In the genomic region with DNA sequence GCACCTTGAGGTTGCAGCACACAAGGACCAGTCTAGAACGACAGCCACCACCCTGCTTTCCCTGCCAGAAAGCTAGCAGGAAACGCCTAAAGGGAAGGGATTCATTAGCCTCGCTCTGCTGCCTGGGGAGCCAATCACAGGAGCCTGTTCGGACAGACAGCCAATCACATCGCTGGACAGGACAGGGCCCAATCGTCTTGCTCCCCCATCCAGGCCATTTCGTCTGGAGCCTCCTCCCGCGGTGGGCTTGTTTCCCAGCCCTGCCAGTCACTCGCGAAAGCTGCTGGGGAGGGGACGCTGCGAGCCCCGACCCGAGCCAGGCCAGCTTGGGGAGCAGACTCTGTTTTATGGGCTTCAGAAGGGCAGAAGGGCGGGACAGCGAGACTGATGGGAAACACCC, we compare ENCODE assay signal across 8 cellular contexts.
A peak's percentile ranks its signal among the peaks of the same experiment; 100 is the strongest.
DNase-seq lines count a peak whose midpoint lies in the region; ATAC-seq, FAIRE-seq and TF ChIP-seq lines count a peak whose summit lies in the region.

No MANE protein-coding gene starts in this region.

- peak; percentile 93 for FAIRE-seq in urothelium cell line (lab: Jason Lieb, UNC)

- H3K4me3 Mint-ChIP-seq in mesothelial cell of epicardium: peak overlapping the region; percentile 66

- peak overlapping the region; percentile 52 for H3K4me3 ChIP-seq in epithelial cell of proximal tubule (ENCODE audit: low read depth, low read length)

- H3K27me3 Mint-ChIP-seq in mesothelial cell of epicardium (ENCODE audit: low read depth): peaks cover 2% of the 10 kb centered on the region

- ATAC-seq in GM21360 (IDR thresholded peaks at IDR 0.05; ENCODE audit: unreplicated experiment): no peak

- peaks cover 4% of the 10 kb centered on the region for H3K4me1 Mint-ChIP-seq in mesothelial cell of epicardium

- peak; percentile 87 for DNase-seq in DMS53 treated with DMSO at 0.1 percent for 48 hours (lab: John Stamatoyannopoulos, UW; ENCODE audit: unreplicated experiment)
- peak; percentile 80 for DNase-seq in NCI-H524 treated with DMSO at 0.1 percent for 48 hours (lab: John Stamatoyannopoulos, UW)
- no peak for DNase-seq in epithelial cell of proximal tubule (ENCODE audit: low read depth)
- peak; percentile 39 to 58 for DNase-seq in mesothelial cell of epicardium (ENCODE audit: low spot score in 2 of 2, unreplicated experiment in 2 of 2)
- peak; percentile 95 for DNase-seq in urothelium cell line (ENCODE audit: low spot score)
- DNase-seq in NCI-H1105 (lab: John Stamatoyannopoulos, UW): no peak
- no peak for DNase-seq in COLO829 (ENCODE audit: low spot score)

- no peak overlapping the region for H3K27ac Mint-ChIP-seq in mesothelial cell of epicardium

- H3K36me3 Mint-ChIP-seq in mesothelial cell of epicardium: no peaks in the 10 kb centered on the region

- TF ChIP-seq CTCF in epithelial cell of proximal tubule (conservative IDR thresholded peaks at IDR 0.05; ENCODE audit: low read depth, low read length) (no peak), mesothelial cell of epicardium (IDR thresholded peaks at IDR 0.05; ENCODE audit: unreplicated experiment) (no peak)

- no peaks in the 10 kb centered on the region for H3K9me3 Mint-ChIP-seq in mesothelial cell of epicardium

Comparison
In these comparisons a context has a peak if more than half of its experiments do, and no peak if none do; other contexts are left out.
1. DNase-seq: peak in DMS53 treated with DMSO at 0.1 percent for 48 hours (single experiment), NCI-H524 treated with DMSO at 0.1 percent for 48 hours (single experiment), mesothelial cell of epicardium (2 of 2) and urothelium cell line (single experiment); none in epithelial cell of proximal tubule (single experiment), NCI-H1105 (single experiment) and COLO829 (single experiment).